1 cellular context compared by ENCODE assay signal in genomic region chr1:6440198-6441126, GRCh38.
TF ChIP-seq lines count a peak whose summit lies in the region.

No MANE protein-coding gene starts in this region.

TF ChIP-seq in WTC11, 78 proteins besides CTCF, POLR2A, EP300 and RAD21 (continued from another document):
- TF ChIP-seq ZNF425 (CRISPR knock-in tag; conservative IDR thresholded peaks at IDR 0.05) (no peak), MAX (CRISPR knock-in tag; IDR thresholded peaks at IDR 0.05) (0 out of 2 replicates have a peak, but pooled peaks have one; percentile 14), HMGXB4 (CRISPR knock-in tag; IDR thresholded peaks at IDR 0.05) (peak; percentile 75; the same call in 1 of the 2 replicates), ZNF396 (CRISPR knock-in tag; IDR thresholded peaks at IDR 0.05; ENCODE audit: borderline replicate concordance) (no peak), SP1 (CRISPR knock-in tag; conservative IDR thresholded peaks at IDR 0.05) (peak; percentile 79), ESRRA (CRISPR knock-in tag; IDR thresholded peaks at IDR 0.05; ENCODE audit: borderline replicate concordance) (no peak), ZNF263 (CRISPR knock-in tag; IDR thresholded peaks at IDR 0.05; ENCODE audit: low read depth) (no peak), CBFB (CRISPR knock-in tag; IDR thresholded peaks at IDR 0.05; ENCODE audit: low read depth) (0 out of 2 replicates have a peak, but pooled peaks have one; percentile 26), SOX15 (CRISPR knock-in tag; IDR thresholded peaks at IDR 0.05) (no peak), ATF1 (CRISPR knock-in tag; IDR thresholded peaks at IDR 0.05) (no peak), USF1 (CRISPR knock-in tag; IDR thresholded peaks at IDR 0.05) (no peak), RORB (CRISPR knock-in tag; IDR thresholded peaks at IDR 0.05) (no peak), STAT6 (CRISPR knock-in tag; conservative IDR thresholded peaks at IDR 0.05; ENCODE audit: low read depth) (no peak), ZNF121 (CRISPR knock-in tag; IDR thresholded peaks at IDR 0.05) (peak; percentile 95)
